Comparison of ENCODE assay signal across 2 cellular contexts in the genomic region with DNA sequence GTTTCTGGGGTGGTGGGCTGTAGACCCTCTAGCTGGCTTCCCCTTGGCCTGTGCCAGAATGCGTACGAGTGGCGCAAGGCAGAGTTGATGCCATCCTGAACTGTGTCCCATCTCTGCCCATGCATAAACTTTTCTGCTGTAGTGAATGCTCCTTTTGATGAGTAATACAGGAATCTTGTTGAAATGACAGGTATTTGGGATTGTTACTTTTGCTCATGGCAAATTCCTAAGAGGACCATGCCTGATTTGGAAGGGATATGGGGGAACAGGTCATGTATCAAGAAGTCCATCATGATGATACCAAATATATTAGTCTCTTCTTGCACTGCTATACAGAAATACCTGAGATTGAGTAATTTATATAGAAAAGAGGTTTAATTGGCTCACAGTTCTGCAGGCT.
TF ChIP-seq lines count a peak whose summit lies in the region.

No MANE protein-coding gene starts in this region.

TF ChIP-seq in SK-N-SH, 30 proteins besides CTCF, POLR2A, EP300 and RAD21:
- 0 out of 2 replicates have a peak, but pooled peaks have one; percentile 24 for TF ChIP-seq JUND (IDR thresholded peaks at IDR 0.05)
- no peak for TF ChIP-seq RXRA (IDR thresholded peaks at IDR 0.05; ENCODE audit: borderline replicate concordance, low read depth)
- TF ChIP-seq TCF12 (IDR thresholded peaks at IDR 0.05) = no peak
- TF ChIP-seq TEAD4 (IDR thresholded peaks at IDR 0.05; ENCODE audit: borderline replicate concordance, insufficient read depth) = no peak
- peak; percentile 17; the same call in 1 of the 2 replicates for TF ChIP-seq FOSL2 (IDR thresholded peaks at IDR 0.05; ENCODE audit: borderline replicate concordance, low read depth)
- no peak for TF ChIP-seq RCOR1 (IDR thresholded peaks at IDR 0.05; ENCODE audit: low read length)
- TF ChIP-seq, protein P1, sequence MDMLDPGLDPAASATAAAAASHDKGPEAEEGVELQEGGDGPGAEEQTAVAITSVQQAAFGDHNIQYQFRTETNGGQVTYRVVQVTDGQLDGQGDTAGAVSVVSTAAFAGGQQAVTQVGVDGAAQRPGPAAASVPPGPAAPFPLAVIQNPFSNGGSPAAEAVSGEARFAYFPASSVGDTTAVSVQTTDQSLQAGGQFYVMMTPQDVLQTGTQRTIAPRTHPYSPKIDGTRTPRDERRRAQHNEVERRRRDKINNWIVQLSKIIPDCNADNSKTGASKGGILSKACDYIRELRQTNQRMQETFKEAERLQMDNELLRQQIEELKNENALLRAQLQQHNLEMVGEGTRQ (IDR thresholded peaks at IDR 0.05; ENCODE audit: borderline replicate concordance, low read depth, low read length) = no peak
- TF ChIP-seq NFIC (IDR thresholded peaks at IDR 0.05; ENCODE audit: borderline replicate concordance) = no peak

TF ChIP-seq in SK-N-SH treated with all-trans-retinoic acid at 6 μM for 48 hours, 23 proteins besides CTCF, POLR2A, EP300 and RAD21 (continued from another document):
- TF ChIP-seq, protein P2, sequence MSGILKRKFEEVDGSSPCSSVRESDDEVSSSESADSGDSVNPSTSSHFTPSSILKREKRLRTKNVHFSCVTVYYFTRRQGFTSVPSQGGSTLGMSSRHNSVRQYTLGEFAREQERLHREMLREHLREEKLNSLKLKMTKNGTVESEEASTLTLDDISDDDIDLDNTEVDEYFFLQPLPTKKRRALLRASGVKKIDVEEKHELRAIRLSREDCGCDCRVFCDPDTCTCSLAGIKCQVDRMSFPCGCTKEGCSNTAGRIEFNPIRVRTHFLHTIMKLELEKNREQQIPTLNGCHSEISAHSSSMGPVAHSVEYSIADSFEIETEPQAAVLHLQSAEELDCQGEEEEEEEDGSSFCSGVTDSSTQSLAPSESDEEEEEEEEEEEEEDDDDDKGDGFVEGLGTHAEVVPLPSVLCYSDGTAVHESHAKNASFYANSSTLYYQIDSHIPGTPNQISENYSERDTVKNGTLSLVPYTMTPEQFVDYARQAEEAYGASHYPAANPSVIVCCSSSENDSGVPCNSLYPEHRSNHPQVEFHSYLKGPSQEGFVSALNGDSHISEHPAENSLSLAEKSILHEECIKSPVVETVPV (CRISPR knock-in tag; IDR thresholded peaks at IDR 0.05) = no peak
- TF ChIP-seq, protein P3, sequence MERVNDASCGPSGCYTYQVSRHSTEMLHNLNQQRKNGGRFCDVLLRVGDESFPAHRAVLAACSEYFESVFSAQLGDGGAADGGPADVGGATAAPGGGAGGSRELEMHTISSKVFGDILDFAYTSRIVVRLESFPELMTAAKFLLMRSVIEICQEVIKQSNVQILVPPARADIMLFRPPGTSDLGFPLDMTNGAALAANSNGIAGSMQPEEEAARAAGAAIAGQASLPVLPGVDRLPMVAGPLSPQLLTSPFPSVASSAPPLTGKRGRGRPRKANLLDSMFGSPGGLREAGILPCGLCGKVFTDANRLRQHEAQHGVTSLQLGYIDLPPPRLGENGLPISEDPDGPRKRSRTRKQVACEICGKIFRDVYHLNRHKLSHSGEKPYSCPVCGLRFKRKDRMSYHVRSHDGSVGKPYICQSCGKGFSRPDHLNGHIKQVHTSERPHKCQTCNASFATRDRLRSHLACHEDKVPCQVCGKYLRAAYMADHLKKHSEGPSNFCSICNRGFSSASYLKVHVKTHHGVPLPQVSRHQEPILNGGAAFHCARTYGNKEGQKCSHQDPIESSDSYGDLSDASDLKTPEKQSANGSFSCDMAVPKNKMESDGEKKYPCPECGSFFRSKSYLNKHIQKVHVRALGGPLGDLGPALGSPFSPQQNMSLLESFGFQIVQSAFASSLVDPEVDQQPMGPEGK (CRISPR knock-in tag; IDR thresholded peaks at IDR 0.05; ENCODE audit: borderline replicate concordance) = no peak
- TF ChIP-seq ZNF70 (CRISPR knock-in tag; IDR thresholded peaks at IDR 0.05) = no peak
- TF ChIP-seq ARNTL (CRISPR knock-in tag; IDR thresholded peaks at IDR 0.05; ENCODE audit: borderline replicate concordance, low read depth) = no peak
